ENCODE assay signal across 8 cellular contexts in genomic region chr14:71320734-71321555, GRCh38. TPM values are rescaled to one million over a fixed set of nuclear protein-coding genes. Genes with fewer than 3 reads are reported as not detected.
DNase-seq lines count a peak whose midpoint lies in the region; ATAC-seq lines count a peak whose summit lies in the region.

No MANE protein-coding gene starts in this region.

- DNase-seq in NCI-H1417 (lab: John Stamatoyannopoulos, UW) (peak; percentile 80 to 86 (median 84)), NCI-H1417 treated with DMSO at 0.1 percent for 48 hours (lab: John Stamatoyannopoulos, UW) (no peak), NCI-H460 (ENCODE audit: extremely low read depth, low read depth) (peak; percentile 35), activated T-cell treated with anti-CD3 and anti-CD28 coated beads for 48 hours (ENCODE audit: low read depth) (peak; percentile 57), epithelial cell of prostate (ENCODE audit: low read depth, low spot score) (no peak), mucosa of gallbladder (ENCODE audit: low spot score) (peak; percentile 58)
- peak; percentile 68 for DNase-seq in stimulated activated CD8-positive, alpha-beta memory T cell treated with anti-CD3 and anti-CD28 coated beads, Interleukin-4, amount 100 ng/mL, for 48 hours

- peak; percentile 31 for ATAC-seq in HG02678 (IDR thresholded peaks at IDR 0.05; ENCODE audit: unreplicated experiment)

- peak overlapping the region; percentile 99 for H3K27ac ChIP-seq in epithelial cell of prostate

RNA-seq across cellular contexts. Expression of gene SIPA1L1, which starts 0.7 kb away (rescaled TPM):
- 4.1 and 6.2 TPM in 2 replicates for total RNA-seq in NCI-H460 (2014; rRNA removed; shearing (Covaris generic))
- 3.9 and 7.8 TPM in 2 replicates for polyA plus RNA-seq in NCI-H460 (2014; cell fraction: nucleus; rRNA removed)
- 98.1 TPM for total RNA-seq in mucosa of gallbladder

Comparison
In these comparisons a context has a peak if more than half of its experiments do, and no peak if none do; other contexts are left out.
1. DNase-seq: peak in NCI-H1417 (3 of 3), NCI-H460 (single experiment), activated T-cell treated with anti-CD3 and anti-CD28 coated beads for 48 hours (single experiment), mucosa of gallbladder (single experiment) and stimulated activated CD8-positive, alpha-beta memory T cell treated with anti-CD3 and anti-CD28 coated beads, Interleukin-4, amount 100 ng/mL, for 48 hours (single experiment); none in NCI-H1417 treated with DMSO at 0.1 percent for 48 hours (single experiment) and epithelial cell of prostate (single experiment).
2. RNA of gene SIPA1L1, which starts 0.7 kb away (total RNA-seq): 98.1 TPM in mucosa of gallbladder (single experiment); 4.1 to 6.2 TPM in NCI-H460; every median in the first group is over 10 times any median in the second.